17 cellular contexts compared by ENCODE assay signal in genomic region chr2:9085353-9085752, GRCh38.
A peak's percentile ranks its signal among the peaks of the same experiment; 100 is the strongest.
DNase-seq lines count a peak whose midpoint lies in the region; ATAC-seq, FAIRE-seq and TF ChIP-seq lines count a peak whose summit lies in the region.
"Had no signal": no experiment of that assay in that cellular context is flagged by ENCODE, and none has a peak within 500 bp of the region (broad histone marks: within the 10 kb centered on the region; RNA-seq: fewer than 3 reads in every experiment).

No MANE protein-coding gene starts in this region.

- no peak for TF ChIP-seq POLR2A in K562 (conservative IDR thresholded peaks at IDR 0.05)

- TF ChIP-seq CTCF in right atrium auricular region (IDR thresholded peaks at IDR 0.05) (no peak), K562 (IDR thresholded peaks at IDR 0.05 in 2 of 3, conservative IDR thresholded peaks at IDR 0.05 in 1 of 3; ENCODE audit: insufficient read depth in 2 of 3, low read depth in 1 of 3, low read length in 3 of 3) (no peak)

- no peak for TF ChIP-seq EP300 in K562 (IDR thresholded peaks at IDR 0.05; ENCODE audit: low read length)

- ATAC-seq in right cardiac atrium (no peak), K562 (no peak), HG02973 (IDR thresholded peaks at IDR 0.05; ENCODE audit: unreplicated experiment) (no peak), GM21367 (IDR thresholded peaks at IDR 0.05; ENCODE audit: unreplicated experiment) (no peak), GM19351 (IDR thresholded peaks at IDR 0.05; ENCODE audit: unreplicated experiment) (no peak)
- ATAC-seq: Right ventricle myocardium inferior had no signal

- H3K27me3 ChIP-seq in right atrium auricular region = no peaks in the 10 kb centered on the region
- H3K27me3 ChIP-seq in right cardiac atrium (ENCODE audit: control insufficient read depth, insufficient read depth) = no peaks in the 10 kb centered on the region
- H3K27me3 ChIP-seq in K562 (ENCODE audit: control insufficient read depth in 2 of 2, insufficient read depth in 2 of 2, low read length in 2 of 2) = no peaks in the 10 kb centered on the region

- H2AFZ ChIP-seq in K562 (ENCODE audit: low read depth, low read length) = 0 out of 2 replicates have a peak overlapping the region, but pooled peaks have one; percentile 9

- no peak overlapping the region for H3K4me2 ChIP-seq in K562 (ENCODE audit: insufficient read depth, low read length)

- no TSS peak for BruUV-seq in K562 (replicated peaks; lab: Mats Ljungman, UMichigan)

- no peaks in the 10 kb centered on the region for H4K20me1 ChIP-seq in K562 (replicated peaks; ENCODE audit: control insufficient read depth, insufficient read depth, low read length)

- H3K9ac ChIP-seq in K562 (ENCODE audit: insufficient read depth in 1 of 2, low read depth in 2 of 2, low read length in 2 of 2) = no peak overlapping the region

- H3K9me3 ChIP-seq in right atrium auricular region = peaks cover 0 to 7% of the 10 kb centered on the region in 2 donors
- H3K9me3 ChIP-seq in right cardiac atrium (ENCODE audit: control insufficient read depth, low read length) = no peaks in the 10 kb centered on the region
- 0 out of 2 replicates have a peak, but pooled peaks cover 2% of the 10 kb centered on the region for H3K9me3 ChIP-seq in K562 (replicated peaks; ENCODE audit: control insufficient read depth, insufficient read depth, low read depth, low read length)

- CTCF ChIA-PET in K562 (lab: Yijun Ruan, JAX; ENCODE audit: low intra/inter-chr PET ratio) = no interaction called here

- peak; percentile 35 for FAIRE-seq in K562 (lab: Jason Lieb, UNC)
- FAIRE-seq: A204.1 had no signal

- in situ Hi-C loops in K562 (cut with MboI) = no loop called here

- TF ChIP-seq RAD21 in K562 (CRISPR knock-in tag; conservative IDR thresholded peaks at IDR 0.05 in 1 of 2, IDR thresholded peaks at IDR 0.05 in 1 of 2) = no peak

- POLR2A ChIA-PET in K562 (lab: Yijun Ruan, JAX) = no interaction called here

- no peak overlapping the region for H3K27ac ChIP-seq in right atrium auricular region
- H3K27ac ChIP-seq in right cardiac atrium (ENCODE audit: low read length) = no peak overlapping the region
- no peak overlapping the region for H3K27ac ChIP-seq in K562 (ENCODE audit: extremely low read depth, low read depth, low read length)

- H3K4me3 ChIP-seq in right atrium auricular region (no peak overlapping the region), right cardiac atrium (ENCODE audit: low read length) (no peak overlapping the region), K562 (no peak overlapping the region)

- DNase-seq in right atrium auricular region (ENCODE audit: low spot score) = peak; percentile 7
- no peak for DNase-seq in right cardiac atrium
- no peak for DNase-seq in K562 (ENCODE audit: extremely low read depth in 1 of 4, low spot score in 3 of 4)
- DNase-seq in iris pigment epithelial cell (ENCODE audit: low read depth) = peak; percentile 55
- DNase-seq: CD4-positive, CD25-positive, alpha-beta regulatory T cell; KG1; NCI-H1092; NCI-H1436; NCI-H187 treated with DMSO at 0.1 percent for 48 hours; NCI-H2107; NCI-H446 treated with DMSO at 0.1 percent for 48 hours; NCI-H526 treated with DMSO at 0.1 percent for 48 hours had no signal

- intact Hi-C loops in right cardiac atrium (cut with DNase I) (no loop called here), K562 (cut with micrococcal nuclease) (no loop called here)

- H3K36me3 ChIP-seq in right atrium auricular region (no peaks in the 10 kb centered on the region), K562 (ENCODE audit: control insufficient read depth, insufficient read depth, low read length) (no peaks in the 10 kb centered on the region)

- 80% methylated on average over 2 of the region's 2 CpGs for WGBS in right cardiac atrium
- 45% methylated on average over 2 of the region's 2 CpGs for WGBS in K562 (ENCODE audit: insufficient coverage, low coverage, missing lambda C conversion rate)

- H3K4me1 ChIP-seq in right atrium auricular region (peaks cover 0 to 5% of the 10 kb centered on the region in 2 donors), right cardiac atrium (ENCODE audit: control insufficient read depth, insufficient read depth, low read length) (peaks cover 3% of the 10 kb centered on the region), K562 (replicated peaks in 1 of 2; ENCODE audit: control insufficient read depth in 2 of 2, insufficient read depth in 2 of 2, low read length in 2 of 2) (no peaks in the 10 kb centered on the region; a peak in 1 of 5 replicates)

- H3K79me2 ChIP-seq in K562 (ENCODE audit: control insufficient read depth, insufficient read depth, low read length) = no peaks in the 10 kb centered on the region

- H3K9me1 ChIP-seq in K562 (ENCODE audit: control insufficient read depth, insufficient read depth, low read length) = no peaks in the 10 kb centered on the region

TF ChIP-seq in K562, 482 proteins besides CTCF, POLR2A, EP300 and RAD21:
- TF ChIP-seq KDM4B (IDR thresholded peaks at IDR 0.05; ENCODE audit: borderline replicate concordance in 2 of 2, low read depth in 1 of 2) = no peak
- no peak for TF ChIP-seq TRIM24 (IDR thresholded peaks at IDR 0.05)
- TF ChIP-seq SAP30 (IDR thresholded peaks at IDR 0.05; ENCODE audit: borderline replicate concordance, insufficient read depth, low read depth, low read length, poor library complexity, severe bottlenecking) = no peak
- no peak for TF ChIP-seq SLC30A9 (CRISPR knock-in tag; IDR thresholded peaks at IDR 0.05)
- TF ChIP-seq THRA (IDR thresholded peaks at IDR 0.05) = no peak
- no peak for TF ChIP-seq SNAPC5 (CRISPR knock-in tag; IDR thresholded peaks at IDR 0.05)
- TF ChIP-seq KLF10 (CRISPR knock-in tag; IDR thresholded peaks at IDR 0.05) = no peak
- TF ChIP-seq HDAC6 (IDR thresholded peaks at IDR 0.05; ENCODE audit: low read depth, low read length) = no peak
- TF ChIP-seq ZNF717 (CRISPR knock-in tag; IDR thresholded peaks at IDR 0.05) = no peak
- TF ChIP-seq SAFB (IDR thresholded peaks at IDR 0.05; ENCODE audit: borderline replicate concordance, low read depth, low read length) = no peak

Comparison
In these comparisons a context has a peak if more than half of its experiments do, and no peak if none do; other contexts are left out.
1. DNase-seq: peak in right atrium auricular region (single experiment) and iris pigment epithelial cell (single experiment); none in right cardiac atrium (0 of 3) and K562 (0 of 4).